Comparison of ENCODE assay signal across 8 cellular contexts in the genomic region with DNA sequence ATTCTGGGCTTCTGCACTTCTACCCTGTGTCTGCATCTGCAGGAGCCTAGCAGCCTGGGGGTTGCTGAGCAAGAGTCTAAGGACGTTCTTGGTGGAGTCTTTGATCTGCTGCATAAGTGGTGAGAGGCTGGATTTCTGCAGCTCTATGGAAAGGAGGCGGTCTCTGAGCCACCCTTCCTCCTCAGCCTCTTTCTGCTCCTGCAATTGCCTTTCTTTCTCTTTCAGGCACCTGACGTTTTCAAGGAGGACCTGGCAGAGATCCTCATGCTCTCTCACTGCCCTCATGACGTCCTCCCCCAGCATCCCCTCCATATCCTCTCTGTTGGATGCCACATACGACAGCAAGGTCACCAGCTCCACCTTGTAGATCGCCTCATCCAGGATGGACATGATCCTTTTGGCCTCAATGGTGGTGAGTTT. TPM values are rescaled to one million over a fixed set of nuclear protein-coding genes. Genes with fewer than 3 reads are reported as not detected.
DNase-seq lines count a peak whose midpoint lies in the region; ATAC-seq and TF ChIP-seq lines count a peak whose summit lies in the region.

No MANE protein-coding gene starts in this region.

- no peak for TF ChIP-seq POLR2A in breast epithelium (IDR thresholded peaks at IDR 0.05)

- DNase-seq in CD4-positive, CD25-positive, alpha-beta regulatory T cell: peak in 1 of 3 donors; percentile 26
- peak; percentile 12 to 36 for DNase-seq in NOMO-1 (lab: John Stamatoyannopoulos, UW; ENCODE audit: unreplicated experiment in 2 of 2)
- no peak for DNase-seq in effector memory CD4-positive, alpha-beta T cell
- DNase-seq in breast epithelium (ENCODE audit: low spot score in 2 of 2): no peak
- DNase-seq in stimulated activated CD4-positive, alpha-beta T cell treated with anti-CD3 and anti-CD28 coated beads, Interleukin-1b, Interleukin-23, amount 100 ng/mL, for 48 hours: no peak
- no peak for DNase-seq in LoVo (ENCODE audit: low spot score)
- no peak for DNase-seq in effector CD8-positive, alpha-beta T cell (lab: John Stamatoyannopoulos, UW)

- H3K4me1 Mint-ChIP-seq in CD4-positive, CD25-positive, alpha-beta regulatory T cell: peaks cover 11 to 46% (median 26%) of the 10 kb centered on the region in 4 donors

- no peaks in the 10 kb centered on the region for H3K36me3 Mint-ChIP-seq in CD4-positive, CD25-positive, alpha-beta regulatory T cell

- peak in 1 of 2 donors; percentile 33 for ATAC-seq in CD4-positive, CD25-positive, alpha-beta regulatory T cell (ENCODE audit: low read depth in 2 of 2)
- ATAC-seq in GM21423 (IDR thresholded peaks at IDR 0.05; ENCODE audit: unreplicated experiment): peak; percentile 1

- H3K27ac Mint-ChIP-seq in CD4-positive, CD25-positive, alpha-beta regulatory T cell: peak overlapping the region; percentile 95 to 97 (median 95)

- peak overlapping the region in 1 of 4 donors; percentile 37 for H3K4me3 Mint-ChIP-seq in CD4-positive, CD25-positive, alpha-beta regulatory T cell

- H3K4me1 ChIP-seq in CD4-positive, CD25-positive, alpha-beta regulatory T cell (ENCODE audit: control insufficient read depth, insufficient read depth, low read length, poor library complexity, severe bottlenecking): peaks cover 28% of the 10 kb centered on the region
- H3K4me1 ChIP-seq in effector memory CD4-positive, alpha-beta T cell (ENCODE audit: control insufficient read depth, insufficient read depth, low read length, poor library complexity, severe bottlenecking): peaks cover 24% of the 10 kb centered on the region
- H3K4me1 ChIP-seq in breast epithelium: no peaks in the 10 kb centered on the region

- H3K36me3 ChIP-seq in CD4-positive, CD25-positive, alpha-beta regulatory T cell (ENCODE audit: control insufficient read depth, insufficient read depth, low read length): no peaks in the 10 kb centered on the region
- H3K36me3 ChIP-seq in effector memory CD4-positive, alpha-beta T cell (ENCODE audit: control insufficient read depth, insufficient read depth, low read length): no peaks in the 10 kb centered on the region
- no peaks in the 10 kb centered on the region for H3K36me3 ChIP-seq in breast epithelium

- no peaks in the 10 kb centered on the region for H3K27me3 Mint-ChIP-seq in CD4-positive, CD25-positive, alpha-beta regulatory T cell

- intact Hi-C loops in breast epithelium (cut with DNase I; ENCODE audit: low total_unique reads): no loop called here

- no peak for TF ChIP-seq CTCF in breast epithelium (IDR thresholded peaks at IDR 0.05)

- H3K4me3 ChIP-seq in CD4-positive, CD25-positive, alpha-beta regulatory T cell (ENCODE audit: low read depth, low read length): no peak overlapping the region
- H3K4me3 ChIP-seq in effector memory CD4-positive, alpha-beta T cell (ENCODE audit: insufficient read depth, low read depth, low read length, poor library complexity, severe bottlenecking): no peak overlapping the region
- H3K4me3 ChIP-seq in breast epithelium: no peak overlapping the region

- H3K27me3 ChIP-seq in CD4-positive, CD25-positive, alpha-beta regulatory T cell (ENCODE audit: control insufficient read depth, insufficient read depth, low read length): no peaks in the 10 kb centered on the region
- H3K27me3 ChIP-seq in effector memory CD4-positive, alpha-beta T cell (replicated peaks; ENCODE audit: control insufficient read depth, insufficient read depth, low read length, poor library complexity, severe bottlenecking): no peaks in the 10 kb centered on the region
- no peaks in the 10 kb centered on the region for H3K27me3 ChIP-seq in breast epithelium

- H3K9me3 ChIP-seq in CD4-positive, CD25-positive, alpha-beta regulatory T cell (ENCODE audit: control insufficient read depth in 2 of 2, low read length in 2 of 2): no peaks in the 10 kb centered on the region
- no peaks in the 10 kb centered on the region for H3K9me3 ChIP-seq in effector memory CD4-positive, alpha-beta T cell (ENCODE audit: control insufficient read depth, low read length)
- no peaks in the 10 kb centered on the region for H3K9me3 ChIP-seq in breast epithelium

- H3K9me3 Mint-ChIP-seq in CD4-positive, CD25-positive, alpha-beta regulatory T cell: no peaks in the 10 kb centered on the region

- peak overlapping the region; percentile 69 for H3K27ac ChIP-seq in CD4-positive, CD25-positive, alpha-beta regulatory T cell (ENCODE audit: insufficient read depth, low read length, poor library complexity, severe bottlenecking)
- peak overlapping the region; percentile 58 for H3K27ac ChIP-seq in effector memory CD4-positive, alpha-beta T cell (ENCODE audit: insufficient read depth, low read length, poor library complexity, severe bottlenecking)
- no peak overlapping the region for H3K27ac ChIP-seq in breast epithelium

RNA-seq across cellular contexts. Expression of a gene that starts 13.6 kb away (rescaled TPM):
- total RNA-seq in CD4-positive, CD25-positive, alpha-beta regulatory T cell: 44.9 TPM
- polyA plus RNA-seq in CD4-positive, CD25-positive, alpha-beta regulatory T cell: 1 to 10 TPM; 5.2 to 9.5 (median 8.4) TPM
- total RNA-seq in breast epithelium: 10 to 100 TPM; 46.9 to 71.7 (median 59.5) TPM

RNA-seq across cellular contexts. Expression of a gene that starts 22.1 kb away (rescaled TPM):
- 10.1 TPM for total RNA-seq in CD4-positive, CD25-positive, alpha-beta regulatory T cell
- 10 to 100 TPM; 20.4 to 38.3 (median 24.2) TPM for polyA plus RNA-seq in CD4-positive, CD25-positive, alpha-beta regulatory T cell
- 10 to 100 TPM in 2 of 3 donors, 1 to 10 TPM in 1; 9.4 to 22.4 (median 15.4) TPM for total RNA-seq in breast epithelium

RNA-seq across cellular contexts. Expression of a gene that starts 22.4 kb away (rescaled TPM):
- 75.5 TPM for total RNA-seq in CD4-positive, CD25-positive, alpha-beta regulatory T cell
- polyA plus RNA-seq in CD4-positive, CD25-positive, alpha-beta regulatory T cell: 10 to 100 TPM; 12.5 to 20.8 (median 17.8) TPM
- total RNA-seq in breast epithelium: 10 to 100 TPM; 51.5 to 62.1 (median 60.3) TPM

RNA-seq across cellular contexts. Expression of a gene that starts 58.1 kb away (rescaled TPM):
- total RNA-seq in CD4-positive, CD25-positive, alpha-beta regulatory T cell: 0.42 TPM
- not detected for polyA plus RNA-seq in CD4-positive, CD25-positive, alpha-beta regulatory T cell
- total RNA-seq in breast epithelium: under 1 TPM in 1 of 3 donors, not detected in 2; 0.29 TPM

Comparison
In these comparisons a context has a peak if more than half of its experiments do, and no peak if none do; other contexts are left out.
1. DNase-seq: peak in NOMO-1 (2 of 2); none in effector memory CD4-positive, alpha-beta T cell (0 of 3), breast epithelium (0 of 2), stimulated activated CD4-positive, alpha-beta T cell treated with anti-CD3 and anti-CD28 coated beads, Interleukin-1b, Interleukin-23, amount 100 ng/mL, for 48 hours (single experiment), LoVo (single experiment) and effector CD8-positive, alpha-beta T cell (single experiment).
2. H3K27ac ChIP-seq: peak in CD4-positive, CD25-positive, alpha-beta regulatory T cell (single experiment) and effector memory CD4-positive, alpha-beta T cell (single experiment); none in breast epithelium (0 of 2).